Comparison of ENCODE assay signal across 32 cellular contexts in genomic region chr5:155472780-155473179, GRCh38.
"Had no signal": no experiment of that assay in that cellular context is flagged by ENCODE, and none has a peak within 500 bp of the region (broad histone marks: within the 10 kb centered on the region; RNA-seq: fewer than 3 reads in every experiment).

No MANE protein-coding gene starts in this region.

- H3K4me1 ChIP-seq: ascending aorta had no signal

- H3K4me3 ChIP-seq: ascending aorta, cardiac muscle cell had no signal

- H3K27me3 ChIP-seq: ascending aorta, cardiac muscle cell had no signal

- DNase-seq: activated CD4-positive, alpha-beta memory T cell treated with anti-CD3 and anti-CD28 coated beads, Interleukin-2, amount 10 ng/mL, durations not matched to agents 7 days and 5 days; activated CD4-positive, alpha-beta T cell treated with anti-CD3 and anti-CD28 coated beads for 1 hour; activated CD4-positive, alpha-beta T cell treated with anti-CD3 and anti-CD28 coated beads for 36 hours; activated CD4-positive, alpha-beta T cell treated with anti-CD3 and anti-CD28 coated beads for 48 hours; activated CD4-positive, alpha-beta T cell treated with anti-CD3 and anti-CD28 coated beads, Interleukin-2, amount 10 ng/mL, durations not matched to agents 7 days and 5 days; activated CD4-positive, alpha-beta T cell treated with anti-CD3 and anti-CD28 coated beads, Interleukin-2, amount 50 U/mL, for 48 hours; activated CD4-positive, CD25-positive, alpha-beta regulatory T cell; activated CD8-positive, alpha-beta memory T cell treated with anti-CD3 and anti-CD28 coated beads for 24 hours; activated CD8-positive, alpha-beta memory T cell treated with anti-CD3 and anti-CD28 coated beads, Interleukin-2, amount 10 ng/mL, durations not matched to agents 7 days and 5 days; activated CD8-positive, alpha-beta memory T cell treated with anti-CD3 and anti-CD28 coated beads, Interleukin-2, amount 50 U/mL, for 48 hours; activated CD8-positive, alpha-beta T cell treated with anti-CD3 and anti-CD28 coated beads, Interleukin-2, amount 10 ng/mL, durations not matched to agents 7 days and 5 days; activated effector memory CD4-positive, alpha-beta T cell treated with Interleukin-2 at 50 U/mL for 16 hours; activated gamma-delta T cell; activated naive CD4-positive, alpha-beta T cell treated with anti-CD3 and anti-CD28 coated beads, Interleukin-2, amount 10 ng/mL, durations not matched to agents 7 days and 5 days; activated naive CD4-positive, alpha-beta T cell treated with Interleukin-2 at 50 U/mL for 16 hours; activated naive CD8-positive, alpha-beta T cell treated with anti-CD3 and anti-CD28 coated beads, Interleukin-2, amount 10 ng/mL, durations not matched to agents 7 days and 5 days; activated naive CD8-positive, alpha-beta T cell treated with anti-CD3 and anti-CD28 coated beads, Interleukin-2, amount 50 U/mL, for 24 hours; activated T-cell treated with anti-CD3 and anti-CD28 coated beads, Interleukin-2, amount 50 U/mL, for 24 hours; activated T-cell treated with anti-CD3 and anti-CD28 coated beads, Interleukin-2, amount 50 U/mL, for 48 hours; amygdala; anterior cingulate cortex; caudate nucleus; cerebellar nuclear complex; T-helper 2 cell; T-helper 9 cell had no signal

- ATAC-seq: activated CD4-positive, alpha-beta T cell treated with anti-CD3 and anti-CD28 coated beads for 36 hours; activated CD4-positive, CD25-positive, alpha-beta regulatory T cell treated with anti-CD3 and anti-CD28 coated beads, Interleukin-2, amount 50 U/mL, for 24 hours; activated CD8-positive, alpha-beta memory T cell treated with anti-CD3 and anti-CD28 coated beads, Interleukin-2, amount 10 ng/mL, durations not matched to agents 7 days and 5 days; activated CD8-positive, alpha-beta T cell treated with anti-CD3 and anti-CD28 coated beads, Interleukin-2, amount 10 ng/mL, durations not matched to agents 7 days and 5 days; activated naive CD8-positive, alpha-beta T cell treated with anti-CD3 and anti-CD28 coated beads, Interleukin-2, amount 50 U/mL, for 24 hours; WTC11 had no signal

- H3K27ac ChIP-seq: ascending aorta, cardiac muscle cell, VCaP had no signal

- FAIRE-seq: bronchial epithelial cell, TTC549 had no signal

- H3K9me3 ChIP-seq: ascending aorta had no signal

- H3K36me3 ChIP-seq: ascending aorta, cardiac muscle cell had no signal
